2 cellular contexts compared by ENCODE assay signal in genomic region chr16:79137528-79137927, GRCh38.
TF ChIP-seq lines count a peak whose summit lies in the region.

No MANE protein-coding gene starts in this region.

TF ChIP-seq in SK-N-SH, 30 proteins besides CTCF, POLR2A, EP300 and RAD21 (continued from another document):
- TF ChIP-seq GATA2 (CRISPR knock-in tag; IDR thresholded peaks at IDR 0.05) (no peak), SIN3A (IDR thresholded peaks at IDR 0.05; ENCODE audit: borderline replicate concordance, low read depth, low read length) (no peak), ELF1 (IDR thresholded peaks at IDR 0.05) (no peak), JUND (IDR thresholded peaks at IDR 0.05) (no peak), FOSL2 (IDR thresholded peaks at IDR 0.05; ENCODE audit: borderline replicate concordance, low read depth) (no peak), NFIC (IDR thresholded peaks at IDR 0.05; ENCODE audit: borderline replicate concordance) (no peak), MXI1 (IDR thresholded peaks at IDR 0.05; ENCODE audit: low read depth, low read length) (no peak), ZBTB33 (IDR thresholded peaks at IDR 0.05; ENCODE audit: borderline replicate concordance, low read depth) (no peak), TAF1 (IDR thresholded peaks at IDR 0.05; ENCODE audit: borderline replicate concordance, low read depth, low read length) (no peak), FOXJ3 (CRISPR knock-in tag; IDR thresholded peaks at IDR 0.05) (no peak), TEAD4 (IDR thresholded peaks at IDR 0.05; ENCODE audit: borderline replicate concordance, insufficient read depth) (no peak), RFX5 (IDR thresholded peaks at IDR 0.05; ENCODE audit: low read length) (no peak), EZH2phosphoT487 (IDR thresholded peaks at IDR 0.05; ENCODE audit: borderline replicate concordance, low read depth) (no peak), USF2 (IDR thresholded peaks at IDR 0.05; ENCODE audit: borderline replicate concordance, low read depth, low read length) (no peak)

TF ChIP-seq in SK-N-SH treated with all-trans-retinoic acid at 6 μM for 48 hours, 23 proteins besides CTCF, POLR2A, EP300 and RAD21 (continued from another document):
- TF ChIP-seq TSHZ2 (CRISPR knock-in tag; IDR thresholded peaks at IDR 0.05) (no peak), TCF4 (CRISPR knock-in tag; IDR thresholded peaks at IDR 0.05; ENCODE audit: borderline replicate concordance) (no peak), OSR1 (CRISPR knock-in tag; IDR thresholded peaks at IDR 0.05) (no peak), CREB5 (CRISPR knock-in tag; IDR thresholded peaks at IDR 0.05; ENCODE audit: low read depth) (no peak), ISL1 (CRISPR knock-in tag; IDR thresholded peaks at IDR 0.05) (no peak), ZC3H10 (CRISPR knock-in tag; IDR thresholded peaks at IDR 0.05) (no peak), GLIS3 (CRISPR knock-in tag; IDR thresholded peaks at IDR 0.05) (no peak), SNAI2 (CRISPR knock-in tag; IDR thresholded peaks at IDR 0.05) (no peak), CSDC2 (CRISPR knock-in tag; IDR thresholded peaks at IDR 0.05) (no peak), ARNTL (CRISPR knock-in tag; IDR thresholded peaks at IDR 0.05; ENCODE audit: borderline replicate concordance, low read depth) (no peak), ZNF565 (CRISPR knock-in tag; conservative IDR thresholded peaks at IDR 0.05; ENCODE audit: low read depth) (no peak), PPARA (CRISPR knock-in tag; IDR thresholded peaks at IDR 0.05; ENCODE audit: borderline replicate concordance) (no peak)
